18 cellular contexts compared by ENCODE assay signal in genomic region chr4:36312511-36312910, GRCh38. TPM values are rescaled to one million over a fixed set of nuclear protein-coding genes. Genes with fewer than 3 reads are reported as not detected.
DNase-seq lines count a peak whose midpoint lies in the region; ATAC-seq and FAIRE-seq lines count a peak whose summit lies in the region.
"Had no signal": no experiment of that assay in that cellular context is flagged by ENCODE, and none has a peak within 500 bp of the region (broad histone marks: within the 10 kb centered on the region; RNA-seq: fewer than 3 reads in every experiment).

No MANE protein-coding gene starts in this region.

- peaks cover 38 to 46% (median 39%) of the 10 kb centered on the region in 3 donors for H3K4me1 Mint-ChIP-seq in naive B cell

- peak overlapping the region; percentile 99 for H3K27ac ChIP-seq in BLaER1
- H3K27ac ChIP-seq: A549 had no signal

- DNase-seq in GM18507 (ENCODE audit: extremely low spot score, insufficient read length, low read depth) (no peak), UCSD-AML1 (lab: John Stamatoyannopoulos, UW; ENCODE audit: unreplicated experiment) (peak; percentile 6), naive B cell (no peak), NCI-H2196 (lab: John Stamatoyannopoulos, UW; ENCODE audit: unreplicated experiment) (no peak)
- no peak for DNase-seq in stimulated activated naive CD8-positive, alpha-beta T cell treated with anti-CD3 and anti-CD28 coated beads, Interleukin-15, Interleukin-2, amounts not matched to agents 100 U/mL and 50 U/mL, for 24 hours
- DNase-seq: Calu3; CD4-positive, alpha-beta T cell; GOT3; NCI-H1930; NCI-H446; NCI-H69 had no signal

- H3K9me3 Mint-ChIP-seq in naive B cell, result no peaks in the 10 kb centered on the region
- H3K9me3 Mint-ChIP-seq: CD4-positive, alpha-beta T cell had no signal

- H3K4me3 ChIP-seq in BLaER1, result no peak overlapping the region
- H3K4me3 ChIP-seq: A549 had no signal

- no peaks in the 10 kb centered on the region for H3K27me3 Mint-ChIP-seq in naive B cell
- H3K27me3 Mint-ChIP-seq: CD4-positive, alpha-beta T cell had no signal

- peaks cover 69% of the 10 kb centered on the region for H3K4me1 ChIP-seq in BLaER1
- H3K4me1 ChIP-seq: A549 had no signal

- no peaks in the 10 kb centered on the region for H4K20me1 ChIP-seq in BLaER1

- H3K9ac ChIP-seq in BLaER1, result no peak overlapping the region

- no peaks in the 10 kb centered on the region for H3K27me3 ChIP-seq in BLaER1

- no peaks in the 10 kb centered on the region for H3K36me3 Mint-ChIP-seq in naive B cell
- H3K36me3 Mint-ChIP-seq: IgD-negative memory B cell had no signal

- peak; percentile 29 for FAIRE-seq in GM18507 (lab: Jason Lieb, UNC)
- FAIRE-seq: A549, HTR-8/SVneo had no signal

- ATAC-seq in naive B cell (ENCODE audit: low read depth in 2 of 2) (no peak), HG02840 (IDR thresholded peaks at IDR 0.05; ENCODE audit: low FRiP score, unreplicated experiment) (no peak), HG03378 (IDR thresholded peaks at IDR 0.05; ENCODE audit: unreplicated experiment) (no peak)
- no peak for ATAC-seq in stimulated activated naive CD8-positive, alpha-beta T cell treated with anti-CD3 and anti-CD28 coated beads, Interleukin-15, Interleukin-2, amounts not matched to agents 100 U/mL and 50 U/mL, for 24 hours
- ATAC-seq: A549, Panc1 had no signal

- H3K36me3 ChIP-seq in BLaER1, result no peaks in the 10 kb centered on the region

- peaks cover 9% of the 10 kb centered on the region for H3K9me3 ChIP-seq in BLaER1
- H3K9me3 ChIP-seq: A549 had no signal

- H3K27ac Mint-ChIP-seq in naive B cell, result peak overlapping the region in 4 of 6 donors; percentile 20 to 89 (median 80)
- H3K27ac Mint-ChIP-seq: CD4-positive, alpha-beta T cell had no signal

- H3K4me3 Mint-ChIP-seq in naive B cell, result peak overlapping the region in 4 of 8 donors; percentile 0 to 62 (median 20)
- H3K4me3 Mint-ChIP-seq: CD4-positive, alpha-beta T cell had no signal

- peak overlapping the region; percentile 89 for H3K4me2 ChIP-seq in BLaER1
- H3K4me2 ChIP-seq: A549 had no signal

RNA-seq across cellular contexts. Expression of gene DTHD1, which starts 31.1 kb away (rescaled TPM):
- polyA plus RNA-seq in naive B cell (ENCODE audit: low read depth in 6 of 6), result not detected
- polyA plus RNA-seq: A549, IgD-negative memory B cell had no signal
